In genomic region chr3:46840491-46840890, GRCh38 we compare ENCODE assay signal across 7 cellular contexts.
"Had no signal": no experiment of that assay in that cellular context is flagged by ENCODE, and none has a peak within 500 bp of the region (broad histone marks: within the 10 kb centered on the region; RNA-seq: fewer than 3 reads in every experiment).

No MANE protein-coding gene starts in this region.

- FAIRE-seq: G401.6, GM12891, GM12892, GM18507, GM19239 had no signal

- DNase-seq: GDM1, GF-D8 had no signal
